Comparison of ENCODE assay signal across 30 cellular contexts in genomic region chr11:116478676-116479075, GRCh38.
"Had no signal": no experiment of that assay in that cellular context is flagged by ENCODE, and none has a peak within 500 bp of the region (broad histone marks: within the 10 kb centered on the region; RNA-seq: fewer than 3 reads in every experiment).

No MANE protein-coding gene starts in this region.

- H3K9me3 Mint-ChIP-seq: mesothelial cell of epicardium; naive thymus-derived CD4-positive, alpha-beta T cell; nephron; neural progenitor cell; stimulated activated naive CD8-positive, alpha-beta T cell treated with anti-CD3 and anti-CD28 coated beads, Interleukin-15, amount 100 ng/mL, for 72 hours had no signal

- DNase-seq: dorsolateral prefrontal cortex; effector CD4-positive, alpha-beta T cell; foreskin fibroblast; gastrocnemius medialis; head of caudate nucleus; kidney; left cardiac atrium; left lung; mesenchymal stem cell; naive thymus-derived CD4-positive, alpha-beta T cell; stimulated activated CD4-positive, alpha-beta T cell treated with anti-CD3 and anti-CD28 coated beads, Interleukin-12 subunit alpha, Interleukin-12 subunit beta, amount 100 ng/mL, for 4 hours; stimulated activated CD4-positive, alpha-beta T cell treated with anti-CD3 and anti-CD28 coated beads, Interleukin-1b, Interleukin-23, amount 100 ng/mL, for 48 hours; stimulated activated CD4-positive, alpha-beta T cell treated with anti-CD3 and anti-CD28 coated beads, Interleukin-4, amount 100 ng/mL, for 1 hour; stimulated activated CD8-positive, alpha-beta memory T cell treated with anti-CD3 and anti-CD28 coated beads, Interleukin-4, amount 100 ng/mL, for 48 hours; stimulated activated naive CD4-positive, alpha-beta T cell; stimulated activated naive CD8-positive, alpha-beta T cell treated with anti-CD3 and anti-CD28 coated beads, Interleukin-15, amount 100 ng/mL, for 72 hours; thyroid gland; trophoblast cell had no signal

- H3K9ac ChIP-seq: neural progenitor cell, parathyroid adenoma had no signal

- FAIRE-seq: kidney had no signal

- H3K27me3 ChIP-seq: gastrocnemius medialis, left lung, right atrium auricular region, thyroid gland, vagina had no signal

- H3K4me3 Mint-ChIP-seq: mesothelial cell of epicardium; naive thymus-derived CD4-positive, alpha-beta T cell; nephron; neural progenitor cell; stimulated activated naive CD8-positive, alpha-beta T cell treated with anti-CD3 and anti-CD28 coated beads, Interleukin-15, amount 100 ng/mL, for 72 hours had no signal

- H3K4me1 Mint-ChIP-seq: naive thymus-derived CD4-positive, alpha-beta T cell; stimulated activated naive CD8-positive, alpha-beta T cell treated with anti-CD3 and anti-CD28 coated beads, Interleukin-15, amount 100 ng/mL, for 72 hours had no signal

- ATAC-seq: esophagus mucosa; gastrocnemius medialis; left cardiac atrium; left lung; naive thymus-derived CD4-positive, alpha-beta T cell; sciatic nerve; stimulated activated naive CD8-positive, alpha-beta T cell treated with anti-CD3 and anti-CD28 coated beads, Interleukin-15, amount 100 ng/mL, for 72 hours had no signal

- H3K4me3 ChIP-seq: dorsolateral prefrontal cortex, gastrocnemius medialis, left lung, neural progenitor cell, prostate gland, right atrium auricular region, smooth muscle cell, suprapubic skin, thyroid gland, vagina had no signal

- H3K9me3 ChIP-seq: gastrocnemius medialis, left lung, prostate gland, right atrium auricular region, suprapubic skin, thyroid gland, vagina had no signal

- H3K36me3 ChIP-seq: gastrocnemius medialis, left lung, neural progenitor cell, prostate gland, right atrium auricular region, suprapubic skin, thyroid gland, vagina had no signal

- H3K36me3 Mint-ChIP-seq: mesothelial cell of epicardium; naive thymus-derived CD4-positive, alpha-beta T cell; neural progenitor cell had no signal

- H3K4me1 ChIP-seq: left lung, parathyroid adenoma, prostate gland, right atrium auricular region, suprapubic skin, thyroid gland, vagina had no signal

- H3K27ac ChIP-seq: dorsolateral prefrontal cortex, epithelial cell of prostate, gastrocnemius medialis, left lung, neural progenitor cell, parathyroid adenoma, prostate gland, right atrium auricular region, suprapubic skin, thyroid gland, vagina had no signal

- H3K27ac Mint-ChIP-seq: mesothelial cell of epicardium; naive thymus-derived CD4-positive, alpha-beta T cell; nephron; neural progenitor cell; stimulated activated naive CD8-positive, alpha-beta T cell treated with anti-CD3 and anti-CD28 coated beads, Interleukin-15, amount 100 ng/mL, for 72 hours had no signal
